17 cellular contexts compared by ENCODE assay signal in the genomic region with DNA sequence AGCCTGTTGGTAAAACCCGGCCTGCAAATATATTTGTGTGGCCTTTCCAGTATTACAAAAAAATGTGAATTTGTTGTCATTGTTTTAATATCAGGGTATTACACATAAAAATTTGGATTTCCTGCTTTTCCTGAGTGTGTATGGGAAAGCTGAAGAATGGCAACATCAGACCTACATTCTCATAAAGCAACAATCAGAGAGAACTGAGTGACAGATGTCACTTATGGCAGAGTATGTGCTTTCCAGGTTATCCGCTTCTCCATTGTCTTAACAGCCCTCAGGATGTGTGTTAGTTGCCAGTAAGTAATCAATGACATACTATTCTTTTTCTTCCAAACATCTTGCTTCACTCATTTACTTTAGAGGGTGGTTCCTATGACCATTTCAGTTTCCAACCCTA. TPM values are rescaled to one million over a fixed set of nuclear protein-coding genes. Genes with fewer than 3 reads are reported as not detected.
A peak's percentile ranks its signal among the peaks of the same experiment; 100 is the strongest.
DNase-seq lines count a peak whose midpoint lies in the region; ATAC-seq, FAIRE-seq and TF ChIP-seq lines count a peak whose summit lies in the region.
"Had no signal": no experiment of that assay in that cellular context is flagged by ENCODE, and none has a peak within 500 bp of the region (broad histone marks: within the 10 kb centered on the region; RNA-seq: fewer than 3 reads in every experiment).

No MANE protein-coding gene starts in this region.

- no peak for TF ChIP-seq POLR2A in endothelial cell of umbilical vein (IDR thresholded peaks at IDR 0.05; ENCODE audit: low read depth, low read length)
- no peak for TF ChIP-seq POLR2A in uterus (IDR thresholded peaks at IDR 0.05)

- H3K36me3 ChIP-seq in left ventricle myocardium inferior (no peaks in the 10 kb centered on the region), Loucy (ENCODE audit: insufficient read depth, low read length) (no peaks in the 10 kb centered on the region), endothelial cell of umbilical vein (ENCODE audit: control insufficient read depth in 2 of 2, extremely low read depth in 1 of 2, insufficient read depth in 2 of 2, low read length in 2 of 2) (no peaks in the 10 kb centered on the region), upper lobe of right lung (no peaks in the 10 kb centered on the region), uterus (no peaks in the 10 kb centered on the region)

- H3K27me3 ChIP-seq in left ventricle myocardium inferior (ENCODE audit: low read depth), result no peaks in the 10 kb centered on the region
- no peaks in the 10 kb centered on the region for H3K27me3 ChIP-seq in Loucy (ENCODE audit: insufficient read depth, low read length, poor library complexity, severe bottlenecking)
- H3K27me3 ChIP-seq in endothelial cell of umbilical vein (ENCODE audit: control insufficient read depth in 2 of 2, insufficient read depth in 2 of 2, low read length in 2 of 2), result no peaks in the 10 kb centered on the region
- H3K27me3 ChIP-seq in upper lobe of right lung, result no peaks in the 10 kb centered on the region
- H3K27me3 ChIP-seq in uterus, result no peaks in the 10 kb centered on the region

- H4K20me1 ChIP-seq in Loucy (ENCODE audit: insufficient read depth, low read length, poor library complexity, severe bottlenecking) (peaks cover 94% of the 10 kb centered on the region), endothelial cell of umbilical vein (replicated peaks; ENCODE audit: control insufficient read depth, extremely low read depth, insufficient read depth, low read length) (peaks cover 3% of the 10 kb centered on the region)

- no peak overlapping the region for H2AFZ ChIP-seq in Loucy (ENCODE audit: low read length)
- no peak overlapping the region for H2AFZ ChIP-seq in endothelial cell of umbilical vein (ENCODE audit: low read depth, low read length)

- H3K9me2 ChIP-seq in Loucy (replicated peaks; ENCODE audit: low read depth, low read length), result no peaks in the 10 kb centered on the region

- BruUV-seq in endothelial cell of umbilical vein (replicated peaks; lab: Mats Ljungman, UMichigan), result no TSS peak

- no peaks in the 10 kb centered on the region for H3K9me1 ChIP-seq in endothelial cell of umbilical vein (replicated peaks; ENCODE audit: control insufficient read depth, extremely low read depth, insufficient read depth, low read length)

- H3K27ac ChIP-seq in left ventricle myocardium inferior (replicated peaks), result peak overlapping the region; percentile 17
- H3K27ac ChIP-seq in endothelial cell of umbilical vein (ENCODE audit: insufficient read depth, low read depth, low read length), result no peak overlapping the region
- H3K27ac ChIP-seq in upper lobe of right lung, result no peak overlapping the region
- H3K27ac ChIP-seq in uterus, result no peak overlapping the region

- no peak overlapping the region for H3K4me3 ChIP-seq in left ventricle myocardium inferior
- H3K4me3 ChIP-seq in Loucy (ENCODE audit: low read length, poor library complexity, severe bottlenecking), result peak overlapping the region; percentile 57
- no peak overlapping the region for H3K4me3 ChIP-seq in endothelial cell of umbilical vein (replicated peaks in 1 of 3; ENCODE audit: insufficient read depth in 1 of 3, low read depth in 1 of 3, low read length in 3 of 3)
- H3K4me3 ChIP-seq in upper lobe of right lung, result no peak overlapping the region
- no peak overlapping the region for H3K4me3 ChIP-seq in uterus

- CTCF ChIA-PET in endothelial cell of umbilical vein (lab: Charles Lee), result interaction anchor here (0.5 to 1.0 kb wide), 2 partner anchors 19 to 509 kb away, joined by 3 read pairs; no protein-coding TSS in a partner anchor

- peak overlapping the region; percentile 94 for H3K4me2 ChIP-seq in Loucy (ENCODE audit: low read depth, low read length, poor library complexity, severe bottlenecking)
- no peak overlapping the region for H3K4me2 ChIP-seq in endothelial cell of umbilical vein (ENCODE audit: insufficient read depth, low read length)

- peaks cover 100% of the 10 kb centered on the region for H3K4me1 ChIP-seq in left ventricle myocardium inferior
- H3K4me1 ChIP-seq in Loucy (ENCODE audit: insufficient read depth, low read length, poor library complexity, severe bottlenecking), result peaks cover 77% of the 10 kb centered on the region
- peaks cover 19% of the 10 kb centered on the region for H3K4me1 ChIP-seq in endothelial cell of umbilical vein (ENCODE audit: control insufficient read depth, extremely low read depth, insufficient read depth, low read length)
- H3K4me1 ChIP-seq in upper lobe of right lung, result peaks cover 34% of the 10 kb centered on the region
- H3K4me1 ChIP-seq in uterus, result peaks cover 0 to 14% of the 10 kb centered on the region in 2 donors

- TF ChIP-seq CTCF in left ventricle myocardium inferior (IDR thresholded peaks at IDR 0.05; ENCODE audit: borderline replicate concordance) (no peak), Loucy (conservative IDR thresholded peaks at IDR 0.05; ENCODE audit: low read length) (no peak), endothelial cell of umbilical vein (IDR thresholded peaks at IDR 0.05; ENCODE audit: extremely low read depth in 1 of 2, insufficient read depth in 1 of 2, low read depth in 1 of 2, low read length in 2 of 2) (no peak), upper lobe of right lung (IDR thresholded peaks at IDR 0.05) (no peak), uterus (IDR thresholded peaks at IDR 0.05) (no peak)

- dilution Hi-C loops in endothelial cell of umbilical vein (cut with MboI; ENCODE audit: extremely low pct_ligation_motif_present, low sequenced_read_pairs), result no loop called here

- peaks cover 100% of the 10 kb centered on the region for H3K79me2 ChIP-seq in Loucy (ENCODE audit: insufficient read depth, low read length)
- peaks cover 92% of the 10 kb centered on the region for H3K79me2 ChIP-seq in endothelial cell of umbilical vein (ENCODE audit: control insufficient read depth, insufficient read depth, low read length)

- H3K9ac ChIP-seq in Loucy (ENCODE audit: low read depth, low read length, poor library complexity, severe bottlenecking) (peak overlapping the region; percentile 47), endothelial cell of umbilical vein (replicated peaks; ENCODE audit: extremely low read depth, insufficient read depth, low read length) (no peak overlapping the region)

- no peak for DNase-seq in left ventricle myocardium inferior
- DNase-seq in left ventricle myocardium superior, result no peak
- DNase-seq in endothelial cell of umbilical vein (ENCODE audit: low read depth, low spot score), result peak; percentile 54
- no peak for DNase-seq in Right ventricle myocardium superior
- no peak for DNase-seq in upper lobe of right lung
- DNase-seq in uterus, result no peak
- no peak for DNase-seq in NCI-H146 (lab: John Stamatoyannopoulos, UW)
- DNase-seq: Calu3, GF-D8, H9, NCI-H1092 treated with DMSO at 0.1 percent for 48 hours, NCI-H1694 treated with DMSO at 0.1 percent for 48 hours, NCI-H345, SHP77 had no signal

- H3F3A ChIP-seq in Loucy (ENCODE audit: low read depth), result no peaks in the 10 kb centered on the region

- POLR2A ChIA-PET in endothelial cell of umbilical vein (lab: Charles Lee), result no interaction called here

- intact Hi-C loops in left ventricle myocardium inferior (cut with micrococcal nuclease), result no loop called here
- intact Hi-C loops in left ventricle myocardium superior (cut with micrococcal nuclease), result no loop called here
- intact Hi-C loops in endothelial cell of umbilical vein (cut with micrococcal nuclease), result no loop called here
- intact Hi-C loops in Right ventricle myocardium superior (cut with DNase I), result no loop called here
- intact Hi-C loops in upper lobe of right lung (cut with DNase I), result no loop called here
- intact Hi-C loops in uterus (cut with DNase I; ENCODE audit: low total_unique reads), result no loop called here

- ATAC-seq in left ventricle myocardium superior, result no peak
- no peak for ATAC-seq in Right ventricle myocardium superior (ENCODE audit: poor library complexity)
- no peak for ATAC-seq in upper lobe of right lung
- ATAC-seq: Panc1 had no signal

- no peaks in the 10 kb centered on the region for H3K9me3 ChIP-seq in left ventricle myocardium inferior (replicated peaks)
- no peaks in the 10 kb centered on the region for H3K9me3 ChIP-seq in Loucy (ENCODE audit: insufficient read depth, low read depth, low read length)
- H3K9me3 ChIP-seq in endothelial cell of umbilical vein (replicated peaks; ENCODE audit: control insufficient read depth, insufficient read depth, low read length), result no peaks in the 10 kb centered on the region
- H3K9me3 ChIP-seq in upper lobe of right lung, result no peaks in the 10 kb centered on the region
- H3K9me3 ChIP-seq in uterus, result no peaks in the 10 kb centered on the region

- FAIRE-seq in endothelial cell of umbilical vein (lab: Jason Lieb, UNC), result no peak
- FAIRE-seq: HTR-8/SVneo had no signal

TF ChIP-seq in endothelial cell of umbilical vein, 7 proteins besides CTCF, POLR2A, EP300 and RAD21:
- no peak for TF ChIP-seq MYC (IDR thresholded peaks at IDR 0.05; ENCODE audit: low read depth, low read length)
- TF ChIP-seq POLR2AphosphoS5 (IDR thresholded peaks at IDR 0.05; ENCODE audit: insufficient read depth, low read depth, low read length), result no peak
- no peak for TF ChIP-seq GATA2 (IDR thresholded peaks at IDR 0.05; ENCODE audit: insufficient read depth, insufficient read length, low read depth, low read length)
- no peak for TF ChIP-seq JUN (IDR thresholded peaks at IDR 0.05; ENCODE audit: borderline replicate concordance, insufficient read depth, insufficient read length, low read depth)
- no peak for TF ChIP-seq EZH2 (IDR thresholded peaks at IDR 0.05; ENCODE audit: borderline replicate concordance, low read depth, low read length, severe bottlenecking)
- no peak for TF ChIP-seq FOS (IDR thresholded peaks at IDR 0.05; ENCODE audit: borderline replicate concordance, insufficient read depth, low read length)
- TF ChIP-seq, protein P1, sequence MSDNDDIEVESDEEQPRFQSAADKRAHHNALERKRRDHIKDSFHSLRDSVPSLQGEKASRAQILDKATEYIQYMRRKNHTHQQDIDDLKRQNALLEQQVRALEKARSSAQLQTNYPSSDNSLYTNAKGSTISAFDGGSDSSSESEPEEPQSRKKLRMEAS (IDR thresholded peaks at IDR 0.05; ENCODE audit: insufficient read depth, insufficient read length), result no peak

RNA-seq across cellular contexts. Expression of a gene that starts 7.3 kb away (rescaled TPM):
- total RNA-seq in left ventricle myocardium inferior (83.6 TPM), left ventricle myocardium superior (96.3 TPM), endothelial cell of umbilical vein (66.6 and 67.1 TPM in 2 replicates), Right ventricle myocardium superior (88.8 TPM), upper lobe of right lung (92.4 TPM), uterus (100 to 1,000 TPM; 123 to 220 (median 131) TPM)
- 51.2 and 59.8 TPM in 2 replicates for polyA plus RNA-seq in endothelial cell of umbilical vein
- polyA plus RNA-seq in endothelial cell of umbilical vein (2011; cell fraction: cytosol; rRNA removed), result 50.5 and 51.5 TPM in 2 replicates
- 19.3 and 27.3 TPM in 2 replicates for polyA plus RNA-seq in endothelial cell of umbilical vein (2011; cell fraction: nucleus; rRNA removed)
- 57.2 and 78.4 TPM in 2 replicates for polyA plus RNA-seq in endothelial cell of umbilical vein (2012)
- polyA minus RNA-seq in endothelial cell of umbilical vein, result 65.1 and 75.2 TPM in 2 replicates
- polyA minus RNA-seq in endothelial cell of umbilical vein (2011; cell fraction: cytosol; rRNA and poly(A)+ RNA removed), result 17.4 TPM
- 17.0 and 28.4 TPM in 2 replicates for polyA minus RNA-seq in endothelial cell of umbilical vein (2011; cell fraction: nucleus; rRNA and poly(A)+ RNA removed)
